Comparison of ENCODE assay signal across 8 cellular contexts in the genomic region with DNA sequence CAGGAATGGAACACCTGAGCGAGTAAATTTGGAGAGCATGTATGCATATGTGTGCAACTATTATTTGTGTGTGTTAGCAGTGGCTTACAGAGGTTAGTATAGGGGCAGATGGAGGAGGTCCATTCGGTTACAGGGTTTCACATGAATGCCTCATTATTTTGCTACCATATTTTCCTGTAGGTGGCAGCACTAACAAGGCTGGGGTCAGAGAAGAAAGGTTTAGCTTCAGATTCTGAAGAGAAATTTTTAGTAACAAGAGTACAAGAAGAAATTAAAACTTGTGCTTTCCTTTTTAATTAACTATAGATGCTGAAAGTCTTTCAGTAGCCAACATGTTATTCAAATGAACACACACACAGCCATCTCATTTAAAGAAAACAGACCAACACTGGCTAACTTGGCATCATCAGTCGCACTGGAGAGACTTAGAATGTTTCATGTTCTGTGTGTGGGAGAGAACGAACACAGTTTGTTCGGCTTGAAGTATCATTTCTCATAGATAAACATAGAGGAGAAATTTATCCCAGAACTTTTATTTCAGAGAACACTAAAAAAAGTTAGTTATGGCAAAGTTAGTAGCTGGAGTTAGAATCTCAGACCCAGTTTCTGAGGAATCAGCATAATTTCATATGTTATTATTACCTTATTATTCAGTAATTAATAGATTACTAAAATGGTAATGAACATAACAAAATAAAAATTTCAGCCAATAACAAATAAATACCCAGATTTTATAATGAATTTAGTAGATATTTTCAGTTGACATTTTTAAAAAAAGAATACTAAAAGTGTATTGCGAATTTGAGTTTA.
DNase-seq lines count a peak whose midpoint lies in the region; ATAC-seq lines count a peak whose summit lies in the region.

No MANE protein-coding gene starts in this region.

- no peak overlapping the region for H3K4me2 ChIP-seq in mesendoderm (ENCODE audit: low read length)

- H2BK15ac ChIP-seq in mesendoderm (replicated peaks; ENCODE audit: low read depth), result no peak overlapping the region

- no peaks in the 10 kb centered on the region for H3K79me1 ChIP-seq in mesendoderm (ENCODE audit: low read length)

- H3K4ac ChIP-seq in mesendoderm (ENCODE audit: low read depth, low read length), result no peak overlapping the region

- no peak overlapping the region for H3K23ac ChIP-seq in mesendoderm (ENCODE audit: low read length)

- H3K27me3 ChIP-seq in mesendoderm (ENCODE audit: insufficient read depth, low read length, poor library complexity), result no peaks in the 10 kb centered on the region

- H3K9ac ChIP-seq in mesendoderm (ENCODE audit: low read length), result no peak overlapping the region

- no peak overlapping the region for H4K8ac ChIP-seq in mesendoderm (ENCODE audit: low read depth, low read length)

- no CpG with 5 or more reads among the region's 6 CpGs for WGBS in mesendoderm (ENCODE audit: extremely low coverage, insufficient coverage, low lambda C conversion rate)

- DNase-seq in Daoy (ENCODE audit: low read depth), result peak; percentile 3
- peak; percentile 15 for DNase-seq in NOMO-1 treated with dmso at 0.1 percent for 144 hours (lab: John Stamatoyannopoulos, UW; ENCODE audit: unreplicated experiment)
- DNase-seq in dermis blood vessel endothelial cell, result peak; percentile 80
- peak; percentile 68 for DNase-seq in mesendoderm
- DNase-seq in DMS79 (lab: John Stamatoyannopoulos, UW), result no peak
- no peak for DNase-seq in activated CD4-positive, alpha-beta T cell treated with anti-CD3 and anti-CD28 coated beads for 1 hour

- no peaks in the 10 kb centered on the region for H3K79me2 ChIP-seq in mesendoderm (ENCODE audit: control insufficient read depth, insufficient read depth, low read length)

- ATAC-seq in GM19372 (IDR thresholded peaks at IDR 0.05; ENCODE audit: low read depth, unreplicated experiment) (peak; percentile 89), HG03196 (IDR thresholded peaks at IDR 0.05; ENCODE audit: unreplicated experiment) (peak; percentile 76)

- H2BK5ac ChIP-seq in mesendoderm (ENCODE audit: low read length), result no peak overlapping the region

- H3K27ac ChIP-seq in mesendoderm (ENCODE audit: low read depth, low read length), result no peak overlapping the region

- no peaks in the 10 kb centered on the region for H3K36me3 ChIP-seq in mesendoderm (ENCODE audit: control insufficient read depth, insufficient read depth, low read length)

- H3K18ac ChIP-seq in mesendoderm (ENCODE audit: low read length), result no peak overlapping the region

- H2AK5ac ChIP-seq in mesendoderm (ENCODE audit: low read length), result no peak overlapping the region

- H2BK120ac ChIP-seq in mesendoderm (ENCODE audit: low read depth, low read length), result no peak overlapping the region

- H3K56ac ChIP-seq in mesendoderm (ENCODE audit: low read length), result no peak overlapping the region

- H3K4me1 ChIP-seq in mesendoderm (ENCODE audit: control insufficient read depth, low read depth, low read length), result peaks cover 10% of the 10 kb centered on the region

- no peak overlapping the region for H4K5ac ChIP-seq in mesendoderm (ENCODE audit: low read length)

- no peak overlapping the region for H3K4me3 ChIP-seq in mesendoderm (ENCODE audit: low read length)

Comparison
In these comparisons a context has a peak if more than half of its experiments do, and no peak if none do; other contexts are left out.
1. DNase-seq: peak in Daoy (single experiment), NOMO-1 treated with dmso at 0.1 percent for 144 hours (single experiment), dermis blood vessel endothelial cell (single experiment) and mesendoderm (single experiment); none in DMS79 (single experiment) and activated CD4-positive, alpha-beta T cell treated with anti-CD3 and anti-CD28 coated beads for 1 hour (single experiment).